14 cellular contexts compared by ENCODE assay signal in the genomic region with DNA sequence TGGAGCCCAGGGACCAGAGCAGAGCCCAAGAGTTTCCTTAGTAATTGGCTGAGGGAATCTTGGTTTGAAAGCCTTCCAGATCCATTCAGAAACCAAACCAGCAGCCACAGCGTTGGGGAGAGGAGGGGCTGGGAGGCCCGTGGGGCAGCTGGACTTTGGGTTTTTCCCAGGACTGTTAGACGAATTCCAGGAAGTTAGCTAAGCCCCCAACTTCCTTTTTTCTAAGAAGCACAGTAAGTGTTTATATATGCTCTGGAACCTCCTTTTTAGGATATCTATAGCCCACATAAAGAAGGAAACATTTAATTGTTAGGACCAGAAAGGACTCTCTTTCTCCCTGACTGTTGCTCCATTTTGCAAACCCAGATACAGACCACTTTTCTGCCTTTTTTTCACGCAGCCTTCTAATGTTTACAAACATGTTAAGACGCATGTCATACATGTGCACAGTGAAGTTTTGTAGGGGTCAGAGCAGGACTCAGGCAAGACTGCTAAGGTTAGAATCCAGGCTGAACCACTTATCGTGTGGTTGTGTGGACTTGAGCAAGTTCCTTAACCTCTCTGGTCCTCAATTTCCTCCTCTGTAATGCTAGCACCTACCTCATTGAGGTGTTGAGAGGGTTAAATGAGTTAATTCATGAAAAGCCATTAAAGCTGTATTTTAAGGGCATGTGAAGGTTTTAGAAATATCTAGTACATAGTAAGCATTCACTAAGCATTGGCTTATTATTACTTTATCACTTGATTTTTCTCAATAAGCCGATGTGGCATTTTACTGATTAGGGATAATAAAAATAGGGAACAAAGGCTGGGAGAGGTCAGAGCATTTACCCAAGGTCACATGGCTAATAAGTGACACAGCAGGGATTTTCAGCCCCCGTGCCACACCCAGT. TPM values are rescaled to one million over a fixed set of nuclear protein-coding genes. Genes with fewer than 3 reads are reported as not detected.
DNase-seq lines count a peak whose midpoint lies in the region; ATAC-seq, FAIRE-seq and TF ChIP-seq lines count a peak whose summit lies in the region.
"Had no signal": no experiment of that assay in that cellular context is flagged by ENCODE, and none has a peak within 500 bp of the region (broad histone marks: within the 10 kb centered on the region; RNA-seq: fewer than 3 reads in every experiment).

No MANE protein-coding gene starts in this region.

- H3K4me1 Mint-ChIP-seq in activated CD8-positive, alpha-beta T cell treated with anti-CD3 and anti-CD28 coated beads for 36 hours (ENCODE audit: low read depth) = peaks cover 10% of the 10 kb centered on the region

- H3K27ac Mint-ChIP-seq in activated CD8-positive, alpha-beta T cell treated with anti-CD3 and anti-CD28 coated beads for 36 hours = peak overlapping the region; percentile 73

- intact Hi-C loops in activated CD8-positive, alpha-beta T cell treated with anti-CD3 and anti-CD28 coated beads for 36 hours (cut with micrococcal nuclease) = no loop called here
- intact Hi-C loops in left ventricle myocardium superior (cut with micrococcal nuclease) = no loop called here

- H3K9me3 Mint-ChIP-seq in activated CD8-positive, alpha-beta T cell treated with anti-CD3 and anti-CD28 coated beads for 36 hours = no peaks in the 10 kb centered on the region

- no peak overlapping the region for H3K4me3 Mint-ChIP-seq in activated CD8-positive, alpha-beta T cell treated with anti-CD3 and anti-CD28 coated beads for 36 hours

- no peak for TF ChIP-seq POLR2A in H54 (IDR thresholded peaks at IDR 0.05; ENCODE audit: low read depth, low read length)

- no peak for FAIRE-seq in H54 (lab: Jason Lieb, UNC)
- FAIRE-seq: GM12878, keratinocyte had no signal

- H3K36me3 Mint-ChIP-seq in activated CD8-positive, alpha-beta T cell treated with anti-CD3 and anti-CD28 coated beads for 36 hours (ENCODE audit: low read depth) = no peaks in the 10 kb centered on the region

- POLR2A ChIA-PET in activated CD8-positive, alpha-beta T cell treated with anti-CD3 and anti-CD28 coated beads for 36 hours (lab: Charles Lee) = no interaction called here

- CTCF ChIA-PET in activated CD8-positive, alpha-beta T cell treated with anti-CD3 and anti-CD28 coated beads for 36 hours (lab: Charles Lee) = interaction anchor here (0.5 to 2.2 kb wide), 5 partner anchors 9 to 1424 kb away, joined by 3 to 12 read pairs (median 5); no protein-coding TSS in a partner anchor

- peak; percentile 62 for ATAC-seq in activated CD8-positive, alpha-beta T cell treated with anti-CD3 and anti-CD28 coated beads for 36 hours
- peak; percentile 82 for ATAC-seq in left ventricle myocardium superior
- ATAC-seq: GM12878 had no signal

- no peaks in the 10 kb centered on the region for H3K27me3 Mint-ChIP-seq in activated CD8-positive, alpha-beta T cell treated with anti-CD3 and anti-CD28 coated beads for 36 hours

- DNase-seq in HCEC 1CT (peak; percentile 56), left ventricle myocardium superior (peak; percentile 68), T1000 (lab: John Stamatoyannopoulos, UW) (no peak), NCI-H1694 treated with DMSO at 0.1 percent for 48 hours (lab: John Stamatoyannopoulos, UW) (no peak), H54 (ENCODE audit: insufficient read length, low spot score) (no peak)
- peak; percentile 42 for DNase-seq in activated CD8-positive, alpha-beta T cell treated with anti-CD3 and anti-CD28 coated beads for 36 hours
- DNase-seq: GOT3; stimulated activated CD4-positive, alpha-beta T cell treated with anti-CD3 and anti-CD28 coated beads, Interleukin-2, amount 100 ng/mL, for 48 hours had no signal

- H3K27ac ChIP-seq in skin epidermis = peak overlapping the region in 12 of 21 experiments; percentile 6 to 74 (median 49)

- H3K4me3 ChIP-seq in skin epidermis = no peak overlapping the region
- H3K4me3 ChIP-seq: GM12878 had no signal

- no peak for TF ChIP-seq CTCF in activated CD8-positive, alpha-beta T cell treated with anti-CD3 and anti-CD28 coated beads for 36 hours (IDR thresholded peaks at IDR 0.05)

RNA-seq across cellular contexts. Expression of a gene that starts 42.4 kb away (rescaled TPM):
- total RNA-seq in activated CD8-positive, alpha-beta T cell treated with anti-CD3 and anti-CD28 coated beads for 36 hours = not detected
- not detected for total RNA-seq in left ventricle myocardium superior
- total RNA-seq: activated CD8-positive, alpha-beta memory T cell treated with anti-CD3 and anti-CD28 coated beads for 36 hours; dermis microvascular lymphatic vessel endothelial cell; GM12878; HT1080 had no signal

Comparison
In these comparisons a context has a peak if more than half of its experiments do, and no peak if none do; other contexts are left out.
1. DNase-seq: peak in HCEC 1CT (single experiment), activated CD8-positive, alpha-beta T cell treated with anti-CD3 and anti-CD28 coated beads for 36 hours (single experiment) and left ventricle myocardium superior (single experiment); none in T1000 (single experiment), NCI-H1694 treated with DMSO at 0.1 percent for 48 hours (single experiment) and H54 (single experiment).